Comparison of ENCODE assay signal across 1 cellular context in genomic region chr17:75036643-75037268, GRCh38.
TF ChIP-seq lines count a peak whose summit lies in the region.

No MANE protein-coding gene starts in this region.

TF ChIP-seq in K562, 482 proteins besides CTCF, POLR2A, EP300 and RAD21 (continued from another document):
- TF ChIP-seq AFF1 (IDR thresholded peaks at IDR 0.05; ENCODE audit: low read depth in 1 of 2, partially characterized antibody in 2 of 2) = peak in 1 of 2 experiments; percentile 15
- TF ChIP-seq E2F8 (IDR thresholded peaks at IDR 0.05; ENCODE audit: low read depth, partially characterized antibody) = no peak
- 0 out of 2 replicates have a peak, but pooled peaks have one; percentile 26 for TF ChIP-seq L3MBTL2 (IDR thresholded peaks at IDR 0.05)
- TF ChIP-seq PKNOX1 (IDR thresholded peaks at IDR 0.05) = peak; percentile 67
- TF ChIP-seq ZEB2 (IDR thresholded peaks at IDR 0.05) = 0 out of 2 replicates have a peak, but pooled peaks have one; percentile 37
- peak; percentile 50 to 56 for TF ChIP-seq NRF1 (conservative IDR thresholded peaks at IDR 0.05 in 1 of 2, IDR thresholded peaks at IDR 0.05 in 1 of 2)
- TF ChIP-seq BHLHE40 (IDR thresholded peaks at IDR 0.05; ENCODE audit: low read length) = peak; percentile 10; the same call in 1 of the 2 replicates
- TF ChIP-seq RREB1 (CRISPR knock-in tag; IDR thresholded peaks at IDR 0.05) = peak; percentile 36; the same call in 1 of the 2 replicates
- peak; percentile 37 for TF ChIP-seq HNRNPLL (IDR thresholded peaks at IDR 0.05; ENCODE audit: low read depth, low read length, poor library complexity, severe bottlenecking)
- peak in 1 of 2 experiments; percentile 65; a peak in 2 of 4 replicates for TF ChIP-seq HDAC1 (IDR thresholded peaks at IDR 0.05)
- 0 out of 2 replicates have a peak, but pooled peaks have one; percentile 11 for TF ChIP-seq SMARCA4 (IDR thresholded peaks at IDR 0.05)
- no peak for TF ChIP-seq ZNF197 (CRISPR knock-in tag; IDR thresholded peaks at IDR 0.05; ENCODE audit: low read depth)
- TF ChIP-seq HDAC2 (IDR thresholded peaks at IDR 0.05) = peak; percentile 48; the same call in 1 of the 2 replicates
- no peak for TF ChIP-seq NCOA1 (IDR thresholded peaks at IDR 0.05; ENCODE audit: low read depth)
- TF ChIP-seq NR2C1 (IDR thresholded peaks at IDR 0.05) = no peak
- no peak for TF ChIP-seq NR2C1 (tag; IDR thresholded peaks at IDR 0.05)
- 0 out of 2 replicates have a peak, but pooled peaks have one; percentile 47 for TF ChIP-seq DMBX1 (CRISPR knock-in tag; IDR thresholded peaks at IDR 0.05; ENCODE audit: borderline replicate concordance)
- peak; percentile 88 for TF ChIP-seq CTBP1 (IDR thresholded peaks at IDR 0.05; ENCODE audit: borderline replicate concordance)
- TF ChIP-seq THRB (CRISPR knock-in tag; conservative IDR thresholded peaks at IDR 0.05) = no peak
- TF ChIP-seq XRCC5 (IDR thresholded peaks at IDR 0.05; ENCODE audit: low read depth, low read length) = no peak
- TF ChIP-seq C11orf30 (IDR thresholded peaks at IDR 0.05; ENCODE audit: low read depth) = no peak
- no peak for TF ChIP-seq KLF1 (tag; IDR thresholded peaks at IDR 0.05)
TF ChIP-seq in K562: peak in this region for 35.
